In genomic region chr1:226332947-226333346, GRCh38 we compare ENCODE assay signal across 11 cellular contexts. TPM values are rescaled to one million over a fixed set of nuclear protein-coding genes. Genes with fewer than 3 reads are reported as not detected.
A peak's percentile ranks its signal among the peaks of the same experiment; 100 is the strongest.
DNase-seq lines count a peak whose midpoint lies in the region; ATAC-seq, FAIRE-seq and TF ChIP-seq lines count a peak whose summit lies in the region.
"Had no signal": no experiment of that assay in that cellular context is flagged by ENCODE, and none has a peak within 500 bp of the region (broad histone marks: within the 10 kb centered on the region; RNA-seq: fewer than 3 reads in every experiment).

No MANE protein-coding gene starts in this region.

- peak overlapping the region; percentile 66 for H3K4me3 ChIP-seq in CD4-positive, CD25-positive, alpha-beta regulatory T cell (ENCODE audit: low read depth, low read length)
- H3K4me3 ChIP-seq in HEK293 (ENCODE audit: low read depth, low read length) (peak overlapping the region; percentile 25; the same call in 1 of the 2 replicates), vagina (no peak overlapping the region)
- H3K4me3 ChIP-seq: lung had no signal

- no peaks in the 10 kb centered on the region for H3K27me3 ChIP-seq in CD4-positive, CD25-positive, alpha-beta regulatory T cell (ENCODE audit: control insufficient read depth, insufficient read depth, low read length)
- no peaks in the 10 kb centered on the region for H3K27me3 ChIP-seq in vagina
- H3K27me3 ChIP-seq: ascending aorta had no signal

- H3K9me3 Mint-ChIP-seq in CD4-positive, CD25-positive, alpha-beta regulatory T cell, result no peaks in the 10 kb centered on the region

- peaks cover 5% of the 10 kb centered on the region for H3K4me1 ChIP-seq in CD4-positive, CD25-positive, alpha-beta regulatory T cell (ENCODE audit: control insufficient read depth, insufficient read depth, low read length, poor library complexity, severe bottlenecking)
- H3K4me1 ChIP-seq in HEK293 (ENCODE audit: control insufficient read depth, insufficient read depth, low read length) (peaks cover 3% of the 10 kb centered on the region; the same call in 1 of the 2 replicates), vagina (no peaks in the 10 kb centered on the region)
- H3K4me1 ChIP-seq: ascending aorta had no signal

- POLR2A ChIA-PET in HEK293 (lab: Yijun Ruan, JAX), result interaction anchor here (0.6 to 3.7 kb wide), 6 partner anchors 23 to 333 kb away, joined by 3 to 38 read pairs (median 4); partner anchors contain the start of genes LIN9 and SDE2

- DNase-seq in CD4-positive, CD25-positive, alpha-beta regulatory T cell, result no peak
- DNase-seq in SKM-1 (lab: John Stamatoyannopoulos, UW; ENCODE audit: unreplicated experiment), result no peak
- DNase-seq in vagina (ENCODE audit: extremely low spot score in 2 of 2), result no peak
- DNase-seq in RKO (ENCODE audit: low spot score), result no peak
- no peak for DNase-seq in NCI-H187 treated with DMSO at 0.1 percent for 48 hours (lab: John Stamatoyannopoulos, UW)

- H3K4me1 Mint-ChIP-seq in CD4-positive, CD25-positive, alpha-beta regulatory T cell, result peaks cover 5 to 18% (median 9%) of the 10 kb centered on the region in 4 donors

- TF ChIP-seq CTCF in HEK293 (tag by site-specific recombination; IDR thresholded peaks at IDR 0.05) (no peak), VCaP (conservative IDR thresholded peaks at IDR 0.05) (no peak), vagina (IDR thresholded peaks at IDR 0.05) (no peak)

- no peaks in the 10 kb centered on the region for H3K36me3 Mint-ChIP-seq in CD4-positive, CD25-positive, alpha-beta regulatory T cell

- H3K4me3 Mint-ChIP-seq in CD4-positive, CD25-positive, alpha-beta regulatory T cell, result peak overlapping the region; percentile 31 to 71 (median 52)

- FAIRE-seq in islet of Langerhans (lab: Jason Lieb, UNC), result peak; percentile 82

- H3K27me3 Mint-ChIP-seq in CD4-positive, CD25-positive, alpha-beta regulatory T cell, result no peaks in the 10 kb centered on the region

- no peak for TF ChIP-seq POLR2A in vagina (IDR thresholded peaks at IDR 0.05)

- H3K36me3 ChIP-seq in CD4-positive, CD25-positive, alpha-beta regulatory T cell (ENCODE audit: control insufficient read depth, insufficient read depth, low read length), result no peaks in the 10 kb centered on the region
- H3K36me3 ChIP-seq in HEK293 (ENCODE audit: control insufficient read depth in 2 of 2, insufficient read depth in 1 of 2, low read length in 2 of 2), result no peaks in the 10 kb centered on the region
- H3K36me3 ChIP-seq in vagina, result no peaks in the 10 kb centered on the region
- H3K36me3 ChIP-seq: ascending aorta, WERI-Rb-1 had no signal

- no peak for ATAC-seq in CD4-positive, CD25-positive, alpha-beta regulatory T cell (ENCODE audit: low read depth in 2 of 2)

- intact Hi-C loops in vagina (cut with DNase I), result no loop called here

- H3K9me3 ChIP-seq in CD4-positive, CD25-positive, alpha-beta regulatory T cell (ENCODE audit: control insufficient read depth in 2 of 2, low read length in 2 of 2), result no peaks in the 10 kb centered on the region
- H3K9me3 ChIP-seq in HEK293 (ENCODE audit: control insufficient read depth, insufficient read depth, low read depth, low read length) (no peaks in the 10 kb centered on the region), vagina (no peaks in the 10 kb centered on the region)
- H3K9me3 ChIP-seq: ascending aorta had no signal

- peak overlapping the region; percentile 65 to 83 (median 74) for H3K27ac Mint-ChIP-seq in CD4-positive, CD25-positive, alpha-beta regulatory T cell

- CTCF ChIA-PET in HEK293 (lab: Yijun Ruan, JAX), result interaction anchor here (0.6 to 4.1 kb wide), 55 partner anchors 8 to 1411 kb away, joined by 3 to 92 read pairs (median 4); partner anchors contain the start of genes ACBD3, LIN9 and MIXL1

- no peak overlapping the region for H3K27ac ChIP-seq in CD4-positive, CD25-positive, alpha-beta regulatory T cell (ENCODE audit: insufficient read depth, low read length, poor library complexity, severe bottlenecking)
- H3K27ac ChIP-seq in HEK293 (ENCODE audit: extremely low read depth, low read depth, low read length) (no peak overlapping the region), VCaP (peak overlapping the region; percentile 13; the same call in 1 of the 2 replicates), vagina (no peak overlapping the region)
- H3K27ac ChIP-seq: ascending aorta, WERI-Rb-1 had no signal

TF ChIP-seq in HEK293, 187 proteins besides CTCF, POLR2A, EP300 and RAD21 (continues in another document):
- TF ChIP-seq ZNF324 (tag by site-specific recombination; IDR thresholded peaks at IDR 0.05) (no peak), ZFP3 (tag by site-specific recombination; IDR thresholded peaks at IDR 0.05; ENCODE audit: low read depth) (no peak), ZNF785 (tag by site-specific recombination; IDR thresholded peaks at IDR 0.05) (no peak), ZNF221 (tag by site-specific recombination; IDR thresholded peaks at IDR 0.05; ENCODE audit: borderline replicate concordance) (no peak), ZNF362 (tag by site-specific recombination; IDR thresholded peaks at IDR 0.05) (peak; percentile 85; the same call in 1 of the 2 replicates), EGR2 (tag by site-specific recombination; IDR thresholded peaks at IDR 0.05; ENCODE audit: low read depth) (no peak), ZNF514 (tag by site-specific recombination; IDR thresholded peaks at IDR 0.05) (no peak), ZNF366 (tag by site-specific recombination; conservative IDR thresholded peaks at IDR 0.05) (no peak), ZNF416 (tag by site-specific recombination; IDR thresholded peaks at IDR 0.05) (no peak), ZNF549 (tag by site-specific recombination; IDR thresholded peaks at IDR 0.05) (no peak), PRDM6 (tag by site-specific recombination; IDR thresholded peaks at IDR 0.05) (peak; percentile 7; the same call in 1 of the 2 replicates), ZNF658 (tag by site-specific recombination; IDR thresholded peaks at IDR 0.05) (no peak), ZFP69B (tag by site-specific recombination; IDR thresholded peaks at IDR 0.05) (no peak), AEBP2 (tag by site-specific recombination; IDR thresholded peaks at IDR 0.05; ENCODE audit: borderline replicate concordance) (no peak), ZBTB10 (tag by site-specific recombination; IDR thresholded peaks at IDR 0.05) (no peak), ZNF768 (tag by site-specific recombination; IDR thresholded peaks at IDR 0.05) (no peak), BCL11A (tag by site-specific recombination; IDR thresholded peaks at IDR 0.05; ENCODE audit: low read depth) (no peak), ZNF571 (tag by site-specific recombination; IDR thresholded peaks at IDR 0.05) (no peak)

RNA-seq across cellular contexts. Expression of gene LIN9, which starts 24.0 kb away (rescaled TPM):
- total RNA-seq in CD4-positive, CD25-positive, alpha-beta regulatory T cell, result 3.3 TPM
- 1 to 10 TPM; 3.1 to 6.7 (median 4.3) TPM for polyA plus RNA-seq in CD4-positive, CD25-positive, alpha-beta regulatory T cell
- 3.9 TPM for total RNA-seq in vagina

Comparison
In these comparisons a context has a peak if more than half of its experiments do, and no peak if none do; other contexts are left out.
1. H3K4me3 ChIP-seq: peak in CD4-positive, CD25-positive, alpha-beta regulatory T cell (single experiment) and HEK293 (single experiment); none in vagina (0 of 2).